In genomic region chr14:92380582-92380981, GRCh38 we compare ENCODE assay signal across 24 cellular contexts. TPM values are rescaled to one million over a fixed set of nuclear protein-coding genes. Genes with fewer than 3 reads are reported as not detected.
DNase-seq lines count a peak whose midpoint lies in the region; ATAC-seq, FAIRE-seq and TF ChIP-seq lines count a peak whose summit lies in the region.
"Had no signal": no experiment of that assay in that cellular context is flagged by ENCODE, and none has a peak within 500 bp of the region (broad histone marks: within the 10 kb centered on the region; RNA-seq: fewer than 3 reads in every experiment).

No MANE protein-coding gene starts in this region.

- H3K4me1 Mint-ChIP-seq in H9, result peaks cover 14 to 34% of the 10 kb centered on the region in 2 experiments
- H3K4me1 Mint-ChIP-seq: B cell had no signal

- H3K9me3 ChIP-seq in H9 (ENCODE audit: control insufficient read depth, low read depth, low read length), result no peaks in the 10 kb centered on the region
- no peaks in the 10 kb centered on the region for H3K9me3 ChIP-seq in H1 (ENCODE audit: insufficient read depth in 2 of 2, low read depth in 1 of 2, low read length in 1 of 2)
- H3K9me3 ChIP-seq in neuronal stem cell (replicated peaks in 1 of 2; ENCODE audit: control insufficient read depth in 2 of 2, insufficient read depth in 1 of 2, low read depth in 1 of 2, low read length in 2 of 2), result no peaks in the 10 kb centered on the region
- H3K9me3 ChIP-seq: A549; BLaER1 treated with 17β-estradiol and CSF1 and Interleukin-3, amounts not matched to agents 10 nM and 100 nM; Caco-2 had no signal

- no peak overlapping the region for H3K4me3 Mint-ChIP-seq in H9
- H3K4me3 Mint-ChIP-seq: B cell; CD4-positive, alpha-beta T cell; CD8-positive, alpha-beta T cell had no signal

- no peaks in the 10 kb centered on the region for H4K20me1 ChIP-seq in H9 (ENCODE audit: control insufficient read depth, insufficient read depth, insufficient read length)
- H4K20me1 ChIP-seq in H1 (replicated peaks in 1 of 2; ENCODE audit: control insufficient read depth in 1 of 2, insufficient read depth in 2 of 2, low read length in 2 of 2), result peaks cover 0 to 3% of the 10 kb centered on the region in 2 experiments
- H4K20me1 ChIP-seq: BLaER1 treated with 17β-estradiol and CSF1 and Interleukin-3, amounts not matched to agents 10 nM and 100 nM had no signal

- H3K56ac ChIP-seq in H9 (ENCODE audit: insufficient read length, low read depth, low read length) (no peak overlapping the region), H1 (replicated peaks; ENCODE audit: insufficient read length, low read depth, low read length) (no peak overlapping the region)

- no peak overlapping the region for H4K91ac ChIP-seq in H9 (ENCODE audit: insufficient read length, low read depth, low read length)
- H4K91ac ChIP-seq in H1 (replicated peaks; ENCODE audit: insufficient read length, low read length), result no peak overlapping the region
- H4K91ac ChIP-seq in neuronal stem cell (ENCODE audit: low read depth, low read length, poor library complexity), result no peak overlapping the region

- no peak overlapping the region for H3T11ph ChIP-seq in H9 (ENCODE audit: low read length)

- H3K4ac ChIP-seq in H9 (ENCODE audit: low read depth, low read length) (no peak overlapping the region), H1 (replicated peaks; ENCODE audit: insufficient read length, low read depth, low read length) (no peak overlapping the region), neuronal stem cell (ENCODE audit: low read length) (no peak overlapping the region)

- no peak for TF ChIP-seq POLR2A in H1 (IDR thresholded peaks at IDR 0.05; ENCODE audit: control extremely low read depth in 1 of 2, low read depth in 2 of 2, low read length in 2 of 2)

- H2AK5ac ChIP-seq in H9 (ENCODE audit: insufficient read length, low read length), result no peak overlapping the region
- no peak overlapping the region for H2AK5ac ChIP-seq in H1 (ENCODE audit: low read depth, low read length)
- H2AK5ac ChIP-seq in neuronal stem cell (ENCODE audit: low read depth, low read length), result no peak overlapping the region

- H3K4me3 ChIP-seq in H1 (ENCODE audit: extremely low read depth in 1 of 4, insufficient read depth in 2 of 4, low read depth in 3 of 4, low read length in 4 of 4) (no peak overlapping the region), neuronal stem cell (ENCODE audit: low read length in 2 of 2) (no peak overlapping the region)
- H3K4me3 ChIP-seq: A549; BLaER1 treated with 17β-estradiol and CSF1 and Interleukin-3, amounts not matched to agents 10 nM and 100 nM had no signal

- no peak for TF ChIP-seq CTCF in H9 (conservative IDR thresholded peaks at IDR 0.05)
- no peak for TF ChIP-seq CTCF in H1 (IDR thresholded peaks at IDR 0.05; ENCODE audit: control extremely low read depth in 1 of 3, insufficient read depth in 1 of 3, low read depth in 1 of 3, low read length in 3 of 3)

- H2BK120ac ChIP-seq in H9 (ENCODE audit: low read depth, low read length, poor library complexity, severe bottlenecking) (no peak overlapping the region), H1 (replicated peaks; ENCODE audit: low read depth, low read length) (no peak overlapping the region), neuronal stem cell (ENCODE audit: low read depth, low read length) (no peak overlapping the region)

- H4K8ac ChIP-seq in H9 (replicated peaks; ENCODE audit: insufficient read length, low read depth, low read length) (no peak overlapping the region), H1 (ENCODE audit: extremely low read depth, insufficient read depth, low read length) (0 out of 2 replicates have a peak overlapping the region, but pooled peaks have one; percentile 47), neuronal stem cell (ENCODE audit: low read depth, low read length) (no peak overlapping the region)

- DNase-seq in H9, result no peak
- DNase-seq in H1 (ENCODE audit: low read depth in 1 of 2, low spot score in 2 of 2), result no peak
- peak; percentile 84 for DNase-seq in mesenteric fat pad (ENCODE audit: low spot score)
- no peak for DNase-seq in neuronal stem cell (ENCODE audit: low spot score)
- no peak for DNase-seq in RKO (ENCODE audit: low spot score)
- no peak for DNase-seq in activated T-cell treated with anti-CD3 and anti-CD28 coated beads for 4 hours
- DNase-seq: AML-193; Caco-2; Calu3; CD4-positive, alpha-beta T cell; CD8-positive, alpha-beta T cell; DMS79 treated with DMSO at 0.1 percent for 48 hours; GF-D8 had no signal

- H3K14ac ChIP-seq in H9 (ENCODE audit: insufficient read depth, low read length) (peak overlapping the region; percentile 58; the same call in 1 of the 2 replicates), H1 (ENCODE audit: insufficient read length) (no peak overlapping the region), neuronal stem cell (ENCODE audit: low read length) (peak overlapping the region; percentile 51)

- ATAC-seq in GM18868 (IDR thresholded peaks at IDR 0.05; ENCODE audit: unreplicated experiment), result no peak
- ATAC-seq: A549; CD8-positive, alpha-beta T cell had no signal

- no peaks in the 10 kb centered on the region for H3K79me1 ChIP-seq in H9 (ENCODE audit: insufficient read depth, low read depth, low read length, poor library complexity, severe bottlenecking)
- H3K79me1 ChIP-seq in H1 (ENCODE audit: low read depth, low read length), result no peaks in the 10 kb centered on the region; the same call in 1 of the 2 replicates
- H3K79me1 ChIP-seq in neuronal stem cell (ENCODE audit: low read depth, low read length), result no peaks in the 10 kb centered on the region

- H2BK15ac ChIP-seq in H9 (ENCODE audit: low read depth, low read length), result no peak overlapping the region
- no peak overlapping the region for H2BK15ac ChIP-seq in H1 (ENCODE audit: low read length)
- peak overlapping the region; percentile 69 for H2BK15ac ChIP-seq in neuronal stem cell (ENCODE audit: low read length)

- H3K27me3 Mint-ChIP-seq in H9 (ENCODE audit: low read depth), result no peaks in the 10 kb centered on the region; the same call in 1 of the 2 replicates
- H3K27me3 Mint-ChIP-seq: CD4-positive, alpha-beta T cell had no signal

- H3K27me3 ChIP-seq in H9 (ENCODE audit: insufficient read depth, low read length) (no peaks in the 10 kb centered on the region), H1 (replicated peaks in 1 of 4; ENCODE audit: control insufficient read depth in 3 of 4, extremely low read depth in 1 of 4, insufficient read depth in 3 of 4, low read length in 3 of 4) (no peaks in the 10 kb centered on the region), neuronal stem cell (ENCODE audit: control insufficient read depth in 3 of 3, insufficient read depth in 3 of 3, low read depth in 1 of 3, low read length in 3 of 3) (peaks cover 0 to 2% (median 0%) of the 10 kb centered on the region in 3 experiments)
- H3K27me3 ChIP-seq: BLaER1 treated with 17β-estradiol and CSF1 and Interleukin-3, amounts not matched to agents 10 nM and 100 nM had no signal

- no peaks in the 10 kb centered on the region for H3K36me3 Mint-ChIP-seq in H9 (ENCODE audit: insufficient read depth in 1 of 3, low read depth in 3 of 3)
- H3K36me3 Mint-ChIP-seq: CD8-positive, alpha-beta T cell had no signal

- H3K9ac ChIP-seq in H9 (ENCODE audit: extremely low read depth, insufficient read length, low read length) (no peak overlapping the region), H1 (replicated peaks in 1 of 4; ENCODE audit: extremely low read depth in 1 of 4, low read depth in 3 of 4, low read length in 3 of 4) (no peak overlapping the region), neuronal stem cell (ENCODE audit: low read depth, low read length, poor library complexity) (no peak overlapping the region)
- H3K9ac ChIP-seq: BLaER1 treated with 17β-estradiol and CSF1 and Interleukin-3, amounts not matched to agents 10 nM and 100 nM had no signal

- H3K79me2 ChIP-seq in H9 (ENCODE audit: insufficient read depth, low read length) (no peaks in the 10 kb centered on the region), H1 (ENCODE audit: control insufficient read depth in 1 of 2, insufficient read depth in 2 of 2, low read length in 2 of 2) (no peaks in the 10 kb centered on the region)

- no peak for FAIRE-seq in H1 (lab: Jason Lieb, UNC)
- FAIRE-seq: A549, D721Med, G401.6, GM12891 had no signal

- no peak overlapping the region for H3K4me2 ChIP-seq in H9 (ENCODE audit: insufficient read depth, insufficient read length, low read length)
- H3K4me2 ChIP-seq in H1 (ENCODE audit: insufficient read depth in 1 of 2, low read depth in 2 of 2, low read length in 2 of 2), result no peak overlapping the region
- no peak overlapping the region for H3K4me2 ChIP-seq in neuronal stem cell (ENCODE audit: insufficient read depth, low read length, poor library complexity, severe bottlenecking)
- H3K4me2 ChIP-seq: A549; BLaER1 treated with 17β-estradiol and CSF1 and Interleukin-3, amounts not matched to agents 10 nM and 100 nM had no signal

- TF ChIP-seq RAD21 in H1 (IDR thresholded peaks at IDR 0.05 in 1 of 2, conservative IDR thresholded peaks at IDR 0.05 in 1 of 2; ENCODE audit: low read depth in 2 of 2, low read length in 2 of 2), result no peak

- H2AFZ ChIP-seq in H9 (ENCODE audit: low read length) (no peak overlapping the region), H1 (ENCODE audit: low read length) (no peak overlapping the region), neuronal stem cell (ENCODE audit: low read length) (no peak overlapping the region)

- H2BK5ac ChIP-seq in H9 (ENCODE audit: insufficient read length, low read length), result no peak overlapping the region
- no peak overlapping the region for H2BK5ac ChIP-seq in H1 (ENCODE audit: low read depth, low read length)
- H2BK5ac ChIP-seq in neuronal stem cell (ENCODE audit: low read length), result peak overlapping the region; percentile 19

- H3K23me2 ChIP-seq in H9 (ENCODE audit: insufficient read length, low read depth, low read length, poor library complexity, severe bottlenecking) (no peaks in the 10 kb centered on the region), H1 (ENCODE audit: low read depth, low read length) (0 out of 2 replicates have a peak, but pooled peaks cover 2% of the 10 kb centered on the region)

- H3K27ac ChIP-seq in H9 (ENCODE audit: insufficient read length, low read depth, low read length) (no peak overlapping the region), H1 (ENCODE audit: low read depth, low read length) (no peak overlapping the region), neuronal stem cell (replicated peaks; ENCODE audit: low read length) (no peak overlapping the region)
- H3K27ac ChIP-seq: 22Rv1; A549; BLaER1 treated with 17β-estradiol and CSF1 and Interleukin-3, amounts not matched to agents 10 nM and 100 nM; C4-2B had no signal

- CTCF ChIA-PET in H1 (lab: Charles Lee; ENCODE audit: partially characterized antibody), result interaction anchor here (4.0 kb wide), 1 partner anchor 11 kb away, joined by 12 read pairs; no protein-coding TSS in a partner anchor

- H3K18ac ChIP-seq in H9 (ENCODE audit: insufficient read length, low read depth, low read length) (no peak overlapping the region), H1 (ENCODE audit: extremely low read depth, low read length) (no peak overlapping the region), neuronal stem cell (ENCODE audit: low read length) (peak overlapping the region; percentile 74)

- H3K36me3 ChIP-seq in H1 (ENCODE audit: control insufficient read depth in 2 of 4, insufficient read depth in 4 of 4, low read length in 3 of 4), result no peaks in the 10 kb centered on the region
- H3K36me3 ChIP-seq in neuronal stem cell (replicated peaks in 1 of 2; ENCODE audit: control insufficient read depth in 2 of 2, insufficient read depth in 2 of 2, low read length in 2 of 2), result no peaks in the 10 kb centered on the region
- H3K36me3 ChIP-seq: BLaER1 treated with 17β-estradiol and CSF1 and Interleukin-3, amounts not matched to agents 10 nM and 100 nM had no signal

- H2BK20ac ChIP-seq in H9 (ENCODE audit: low read depth, low read length, poor library complexity, severe bottlenecking) (no peak overlapping the region), H1 (ENCODE audit: low read length) (no peak overlapping the region)

- H3K9me3 Mint-ChIP-seq in H9, result no peaks in the 10 kb centered on the region
- H3K9me3 Mint-ChIP-seq: CD4-positive, alpha-beta T cell; CD8-positive, alpha-beta T cell had no signal

- H2BK12ac ChIP-seq in H9 (ENCODE audit: insufficient read length, low read depth, low read length) (no peak overlapping the region), H1 (ENCODE audit: low read depth, low read length) (no peak overlapping the region), neuronal stem cell (ENCODE audit: low read length) (no peak overlapping the region)

- H3K23ac ChIP-seq in H9 (ENCODE audit: insufficient read length, low read depth, low read length) (no peak overlapping the region), H1 (ENCODE audit: insufficient read length) (no peak overlapping the region), neuronal stem cell (ENCODE audit: low read depth, low read length, poor library complexity) (no peak overlapping the region)

- no peaks in the 10 kb centered on the region for H3K4me1 ChIP-seq in H9 (ENCODE audit: insufficient read depth, low read length)
- peaks cover 0 to 8% (median 0%) of the 10 kb centered on the region in 4 experiments; a peak in 3 of 7 replicates for H3K4me1 ChIP-seq in H1 (replicated peaks in 1 of 4; ENCODE audit: control insufficient read depth in 3 of 4, insufficient read depth in 4 of 4, low read length in 3 of 4)
- H3K4me1 ChIP-seq in neuronal stem cell (ENCODE audit: control insufficient read depth in 2 of 2, insufficient read depth in 1 of 2, low read depth in 1 of 2, low read length in 2 of 2), result no peaks in the 10 kb centered on the region
- H3K4me1 ChIP-seq: A549, Caco-2 had no signal

- TF ChIP-seq EP300 in H1 (IDR thresholded peaks at IDR 0.05; ENCODE audit: borderline replicate concordance in 1 of 2, low read depth in 2 of 2, low read length in 2 of 2), result no peak

- H3K27ac Mint-ChIP-seq in H9, result no peak overlapping the region
- H3K27ac Mint-ChIP-seq: B cell; CD4-positive, alpha-beta T cell; CD8-positive, alpha-beta T cell had no signal

- H4K5ac ChIP-seq in H9 (ENCODE audit: insufficient read length, low read depth, low read length) (no peak overlapping the region), H1 (ENCODE audit: insufficient read length, low read depth, low read length) (no peak overlapping the region)

- POLR2A ChIA-PET in H1 (lab: Charles Lee; ENCODE audit: partially characterized antibody), result no interaction called here

- WGBS in H9 (ENCODE audit: extremely low coverage, insufficient read length, low lambda C conversion rate), result no CpG with 5 or more reads among the region's 9 CpGs
- 87% methylated on average over 9 of the region's 9 CpGs; no CpG with 5 or more reads in 1 of the 2 experiments for WGBS in H1 (ENCODE audit: extremely low coverage in 1 of 2, insufficient coverage in 1 of 2, insufficient read length in 1 of 2, insufficient replicate concordance in 2 of 2, low coverage in 1 of 2, low lambda C conversion rate in 2 of 2, missing lambda C conversion rate in 1 of 2), 2 experiments
- WGBS in neuronal stem cell (ENCODE audit: extremely low coverage in 2 of 2, insufficient read length in 2 of 2, insufficient replicate concordance in 1 of 2), 2 donors, result no CpG with 5 or more reads among the region's 9 CpGs

RNA-seq across cellular contexts. Expression of gene SLC24A4, which starts 57.6 kb away (rescaled TPM):
- 0.22 and 0.24 TPM in 2 replicates for total RNA-seq in H9 (2021)
- total RNA-seq in H1 (2021; fragmentation: NEBNext Ultra II Directional; extraction: Animal tissue kit (Norgen Biotek cat#: 25700)), result 0.44 and 0.89 TPM in 2 replicates
- polyA plus RNA-seq in H1 (2011; rRNA removed), result 0.27 and 0.77 TPM in 2 replicates
- polyA plus RNA-seq in H1 (2011; cell fraction: cytosol; rRNA removed), result 0.58 TPM
- 2.5 TPM for polyA plus RNA-seq in H1 (2011; cell fraction: nucleus; rRNA removed)
- 0.20 to 1.2 TPM (median 0.59 TPM) in 4 replicates for polyA plus RNA-seq in H1 (2012, experiment 1 of 2)
- polyA plus RNA-seq in H1 (2012, experiment 2 of 2), result 0.12 TPM
- polyA plus RNA-seq in H1 (2013, experiment 1 of 2), result 0.12 TPM
- polyA plus RNA-seq in H1 (2013, experiment 2 of 2), result 0.15 TPM
- polyA minus RNA-seq in H1 (2011; rRNA and poly(A)+ RNA removed), result 1.5 and 3.9 TPM in 2 replicates
- 0.73 TPM for polyA minus RNA-seq in H1 (2011; cell fraction: cytosol; rRNA and poly(A)+ RNA removed)
- 0.80 TPM for polyA minus RNA-seq in H1 (2011; cell fraction: nucleus; rRNA and poly(A)+ RNA removed)
- total RNA-seq in mesenteric fat pad, result 0.77 TPM
- 0.03 TPM for polyA plus RNA-seq in neuronal stem cell (2013, experiment 1 of 2)
- 0.04 TPM for polyA plus RNA-seq in neuronal stem cell (2013, experiment 2 of 2)
- total RNA-seq: A172, B cell, Caco-2, Calu3 had no signal
- polyA plus RNA-seq: BJ had no signal
